ENCODE assay signal across 9 cellular contexts in the genomic region with DNA sequence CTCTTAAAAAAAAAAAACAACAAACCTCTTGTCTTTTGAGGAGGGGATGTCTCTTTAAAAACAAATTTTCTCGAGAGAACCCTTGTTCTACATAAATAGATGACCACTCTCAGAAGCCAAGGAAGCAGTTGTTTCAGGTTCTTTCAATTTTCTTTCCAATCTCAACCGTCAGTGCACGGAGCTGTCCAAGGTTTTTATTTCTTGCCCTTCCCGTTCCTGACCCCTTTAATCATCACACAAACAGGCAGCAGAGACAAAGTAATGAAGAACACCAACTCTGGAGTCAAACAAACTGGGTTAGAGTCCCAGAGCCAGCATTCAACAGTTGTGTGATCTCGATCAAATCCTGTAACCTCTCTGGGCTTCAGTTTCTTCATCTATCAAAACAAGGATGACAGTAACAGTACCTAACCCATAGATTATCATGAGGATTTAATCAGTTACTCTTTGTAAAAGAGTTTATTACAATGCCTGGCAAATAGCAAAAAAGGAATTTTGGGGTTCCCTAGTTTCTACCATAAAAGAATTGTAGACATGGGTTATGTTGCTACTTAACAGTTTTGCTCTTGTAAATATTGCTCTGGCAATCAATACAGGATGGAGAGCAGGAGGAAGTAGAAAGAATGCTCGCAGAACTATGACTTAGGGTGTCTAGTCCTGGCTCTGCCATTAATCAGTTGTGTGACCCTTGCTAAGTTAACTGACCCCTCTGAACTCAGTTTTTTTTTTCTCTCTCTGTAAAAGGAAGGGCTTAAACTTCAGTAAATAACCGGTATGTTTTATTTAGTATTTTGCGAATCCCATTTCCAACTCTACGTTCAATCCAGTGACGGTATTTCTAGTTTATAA. TPM values are rescaled to one million over a fixed set of nuclear protein-coding genes. Genes with fewer than 3 reads are reported as not detected.
DNase-seq lines count a peak whose midpoint lies in the region; ATAC-seq and TF ChIP-seq lines count a peak whose summit lies in the region.
"Had no signal": no experiment of that assay in that cellular context is flagged by ENCODE, and none has a peak within 500 bp of the region (broad histone marks: within the 10 kb centered on the region; RNA-seq: fewer than 3 reads in every experiment).

No MANE protein-coding gene starts in this region.

- H3K27me3 Mint-ChIP-seq in nephron progenitor cell (ENCODE audit: low read depth, poor library complexity): peaks cover 61% of the 10 kb centered on the region

- no peaks in the 10 kb centered on the region for H3K36me3 ChIP-seq in DOHH2 (ENCODE audit: control insufficient read depth, low read length)
- H3K36me3 ChIP-seq: MG63 had no signal

- H3K4me1 ChIP-seq in DOHH2 (ENCODE audit: control insufficient read depth, low read length): peaks cover 25% of the 10 kb centered on the region

- H4K20me1 ChIP-seq in DOHH2 (ENCODE audit: control insufficient read depth, insufficient read depth, low read depth, low read length): no peaks in the 10 kb centered on the region

- no peaks in the 10 kb centered on the region for H3K9me3 ChIP-seq in DOHH2 (ENCODE audit: control insufficient read depth, insufficient read depth, low read length)
- H3K9me3 ChIP-seq: MG63 had no signal

- H3K9me3 Mint-ChIP-seq in nephron progenitor cell: peaks cover 8% of the 10 kb centered on the region

- H3K4me3 Mint-ChIP-seq in nephron progenitor cell: peak overlapping the region; percentile 79

- peaks cover 42% of the 10 kb centered on the region for H3K27me3 ChIP-seq in DOHH2 (ENCODE audit: control insufficient read depth, low read length)
- H3K27me3 ChIP-seq: MG63 had no signal

- H3K4me1 Mint-ChIP-seq in nephron progenitor cell: peaks cover 32% of the 10 kb centered on the region

- H3K27ac Mint-ChIP-seq in nephron progenitor cell: no peak overlapping the region

- no peaks in the 10 kb centered on the region for H3K79me2 ChIP-seq in DOHH2 (ENCODE audit: control insufficient read depth, low read length)

- no peak overlapping the region; the same call in 1 of the 2 replicates for H3K4me2 ChIP-seq in DOHH2 (ENCODE audit: low read length)

- ATAC-seq in GM18511 (IDR thresholded peaks at IDR 0.05; ENCODE audit: unreplicated experiment) (no peak), GM19463 (IDR thresholded peaks at IDR 0.05; ENCODE audit: unreplicated experiment) (no peak), HG03354 (IDR thresholded peaks at IDR 0.05; ENCODE audit: poor library complexity, severe bottlenecking, unreplicated experiment) (no peak), HG02642 (IDR thresholded peaks at IDR 0.05; ENCODE audit: poor library complexity, unreplicated experiment) (no peak)

- H3K27ac ChIP-seq in DOHH2 (ENCODE audit: low read depth, low read length): no peak overlapping the region
- H3K27ac ChIP-seq in coronary artery: no peak overlapping the region

- H3K36me3 Mint-ChIP-seq in nephron progenitor cell (ENCODE audit: low read depth): no peaks in the 10 kb centered on the region

- peak overlapping the region; percentile 70; the same call in 1 of the 2 replicates for H3K4me3 ChIP-seq in DOHH2 (ENCODE audit: low read length)
- H3K4me3 ChIP-seq in coronary artery: peak overlapping the region; percentile 70

- DNase-seq in M059J (ENCODE audit: low read depth): peak; percentile 55
- no peak for DNase-seq in coronary artery (ENCODE audit: low spot score)
- DNase-seq in nephron progenitor cell: no peak

- TF ChIP-seq CTCF in DOHH2 (IDR thresholded peaks at IDR 0.05; ENCODE audit: low read depth, low read length, poor library complexity, severe bottlenecking): no peak
- no peak for TF ChIP-seq CTCF in coronary artery (IDR thresholded peaks at IDR 0.05)
- no peak for TF ChIP-seq CTCF in nephron progenitor cell (IDR thresholded peaks at IDR 0.05)

- peaks cover 5% of the 10 kb centered on the region; the same call in 1 of the 2 replicates for H3F3A ChIP-seq in DOHH2 (ENCODE audit: control insufficient read depth, insufficient read depth)

- no peaks in the 10 kb centered on the region for H3K9me2 ChIP-seq in DOHH2 (replicated peaks; ENCODE audit: control insufficient read depth, low read length)

RNA-seq across cellular contexts. Expression of a gene that starts 1.0 kb away (rescaled TPM):
- total RNA-seq in M059J (2014; rRNA removed; shearing (Covaris generic)): 0.07 and 1.1 TPM in 2 replicates
